11 cellular contexts compared by ENCODE assay signal in the genomic region with DNA sequence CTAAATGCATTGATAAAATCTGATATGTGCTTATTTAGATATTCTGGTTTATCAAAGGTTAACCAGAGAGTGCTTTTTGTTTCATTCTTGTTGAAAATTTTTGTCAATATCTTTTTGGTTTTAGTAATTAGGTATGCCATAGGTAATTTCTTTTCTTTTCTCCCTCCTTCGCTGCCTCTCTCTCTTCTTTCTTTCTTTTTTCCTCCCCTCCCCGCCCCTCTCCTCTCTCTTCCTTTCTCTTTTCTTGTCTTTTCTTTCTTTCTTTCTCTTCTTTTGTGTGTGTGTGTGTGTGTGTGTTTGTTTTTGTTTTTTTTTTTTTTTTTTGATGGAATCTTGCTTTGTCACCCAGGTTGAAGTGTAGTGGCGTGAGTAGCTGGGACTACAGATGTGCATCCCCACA. TPM values are rescaled to one million over a fixed set of nuclear protein-coding genes. Genes with fewer than 3 reads are reported as not detected.
DNase-seq lines count a peak whose midpoint lies in the region; ATAC-seq and TF ChIP-seq lines count a peak whose summit lies in the region.
"Had no signal": no experiment of that assay in that cellular context is flagged by ENCODE, and none has a peak within 500 bp of the region (broad histone marks: within the 10 kb centered on the region; RNA-seq: fewer than 3 reads in every experiment).

No MANE protein-coding gene starts in this region.

- POLR2A ChIA-PET in activated naive CD8-positive, alpha-beta T cell treated with anti-CD3 and anti-CD28 coated beads, Interleukin-2, amount 10 ng/mL, durations not matched to agents 7 days and 5 days (lab: Charles Lee) = interaction anchor here (6.0 kb wide), 1 partner anchor 15 kb away, joined by 77 read pairs; the partner anchor contains the start of gene MACF1

- intact Hi-C loops in transverse colon (cut with DNase I; ENCODE audit: low total_unique reads) = loop anchor here (2.0 to 5.0 kb wide), 2 partner anchors 72 to 85 kb away; no protein-coding TSS in a partner anchor

- H3K36me3 Mint-ChIP-seq in activated naive CD4-positive, alpha-beta T cell treated with anti-CD3 and anti-CD28 coated beads, Interleukin-2, amount 50 U/mL, for 24 hours = peaks cover 2% of the 10 kb centered on the region
- H3K36me3 Mint-ChIP-seq in activated naive CD8-positive, alpha-beta T cell treated with anti-CD3 and anti-CD28 coated beads, Interleukin-2, amount 10 ng/mL, durations not matched to agents 7 days and 5 days = no peaks in the 10 kb centered on the region

- ATAC-seq in activated naive CD8-positive, alpha-beta T cell treated with anti-CD3 and anti-CD28 coated beads, Interleukin-2, amount 10 ng/mL, durations not matched to agents 7 days and 5 days (ENCODE audit: low read depth) = no peak
- ATAC-seq in GM21717 (IDR thresholded peaks at IDR 0.05; ENCODE audit: unreplicated experiment) = no peak

- H3K27ac ChIP-seq in muscle layer of colon (ENCODE audit: low read depth, low read length) (no peak overlapping the region), transverse colon (peak overlapping the region; percentile 18 to 86 (median 63))

- no peak for TF ChIP-seq POLR2A in transverse colon (IDR thresholded peaks at IDR 0.05)

- peak overlapping the region; percentile 95 for H3K27ac Mint-ChIP-seq in activated naive CD4-positive, alpha-beta T cell treated with anti-CD3 and anti-CD28 coated beads, Interleukin-2, amount 50 U/mL, for 24 hours
- peak overlapping the region; percentile 27 for H3K27ac Mint-ChIP-seq in activated naive CD8-positive, alpha-beta T cell treated with anti-CD3 and anti-CD28 coated beads, Interleukin-2, amount 10 ng/mL, durations not matched to agents 7 days and 5 days

- H3K36me3 ChIP-seq in muscle layer of colon (ENCODE audit: insufficient read depth, low read length) (no peaks in the 10 kb centered on the region), transverse colon (no peaks in the 10 kb centered on the region)

- H3K4me3 Mint-ChIP-seq in activated naive CD4-positive, alpha-beta T cell treated with anti-CD3 and anti-CD28 coated beads, Interleukin-2, amount 50 U/mL, for 24 hours = peak overlapping the region; percentile 72
- H3K4me3 Mint-ChIP-seq in activated naive CD8-positive, alpha-beta T cell treated with anti-CD3 and anti-CD28 coated beads, Interleukin-2, amount 10 ng/mL, durations not matched to agents 7 days and 5 days = no peak overlapping the region

- H3K4me1 Mint-ChIP-seq in activated naive CD4-positive, alpha-beta T cell treated with anti-CD3 and anti-CD28 coated beads, Interleukin-2, amount 50 U/mL, for 24 hours = peaks cover 86% of the 10 kb centered on the region
- peaks cover 62% of the 10 kb centered on the region for H3K4me1 Mint-ChIP-seq in activated naive CD8-positive, alpha-beta T cell treated with anti-CD3 and anti-CD28 coated beads, Interleukin-2, amount 10 ng/mL, durations not matched to agents 7 days and 5 days

- no peak for DNase-seq in activated naive CD4-positive, alpha-beta T cell treated with anti-CD3 and anti-CD28 coated beads, Interleukin-2, amount 50 U/mL, for 16 hours
- DNase-seq in activated naive CD8-positive, alpha-beta T cell treated with anti-CD3 and anti-CD28 coated beads, Interleukin-2, amount 10 ng/mL, durations not matched to agents 7 days and 5 days = no peak
- DNase-seq in transverse colon = no peak
- no peak for DNase-seq in hypothalamus (lab: John Stamatoyannopoulos, UW)
- DNase-seq in retina = no peak
- DNase-seq: activated gamma-delta T cell, caudate nucleus, NCI-H187 treated with DMSO at 0.1 percent for 48 hours had no signal

- H3K9me3 ChIP-seq in muscle layer of colon (ENCODE audit: low read length) (no peaks in the 10 kb centered on the region), transverse colon (no peaks in the 10 kb centered on the region)

- H3K4me3 ChIP-seq in muscle layer of colon (ENCODE audit: low read depth in 1 of 2, low read length in 2 of 2) = no peak overlapping the region
- no peak overlapping the region for H3K4me3 ChIP-seq in transverse colon

- no peaks in the 10 kb centered on the region for H3K27me3 Mint-ChIP-seq in activated naive CD4-positive, alpha-beta T cell treated with anti-CD3 and anti-CD28 coated beads, Interleukin-2, amount 50 U/mL, for 24 hours
- no peaks in the 10 kb centered on the region for H3K27me3 Mint-ChIP-seq in activated naive CD8-positive, alpha-beta T cell treated with anti-CD3 and anti-CD28 coated beads, Interleukin-2, amount 10 ng/mL, durations not matched to agents 7 days and 5 days

- TF ChIP-seq EP300 in transverse colon (IDR thresholded peaks at IDR 0.05; ENCODE audit: low read depth) = no peak

- in situ Hi-C loops in transverse colon (cut with MboI; ENCODE audit: low pct_ligation_motif_present in 1 of 4, low pct_unique_long_range_greater_than_20kb in 1 of 4, low sequenced_read_pairs in 3 of 4) = loop anchor here in 2 of 4 donors (10.0 kb wide), 1 partner anchor 75 kb away; no protein-coding TSS in a partner anchor

- no peak for TF ChIP-seq CTCF in transverse colon (IDR thresholded peaks at IDR 0.05)

- peak overlapping the region; percentile 6 for H3K9ac ChIP-seq in muscle layer of colon (ENCODE audit: low read length)

- H3K27me3 ChIP-seq in muscle layer of colon (ENCODE audit: control insufficient read depth in 1 of 2, insufficient read depth in 2 of 2, low read length in 2 of 2) (no peaks in the 10 kb centered on the region), transverse colon (no peaks in the 10 kb centered on the region)

- peaks cover 5% of the 10 kb centered on the region for H3K9me3 Mint-ChIP-seq in activated naive CD4-positive, alpha-beta T cell treated with anti-CD3 and anti-CD28 coated beads, Interleukin-2, amount 50 U/mL, for 24 hours
- H3K9me3 Mint-ChIP-seq in activated naive CD8-positive, alpha-beta T cell treated with anti-CD3 and anti-CD28 coated beads, Interleukin-2, amount 10 ng/mL, durations not matched to agents 7 days and 5 days = no peaks in the 10 kb centered on the region

- H3K4me1 ChIP-seq in muscle layer of colon (ENCODE audit: insufficient read depth, low read length) (peaks cover 68% of the 10 kb centered on the region), transverse colon (peaks cover 15 to 53% (median 27%) of the 10 kb centered on the region in 4 donors)

- 85 to 92% methylated on average over 3 of the region's 3 CpGs for WGBS in transverse colon (ENCODE audit: low coverage in 1 of 2), 2 donors

RNA-seq across cellular contexts. Expression of gene MACF1, which starts 14.4 kb away (rescaled TPM):
- 100 to 1,000 TPM; 328 to 344 TPM for total RNA-seq in activated naive CD8-positive, alpha-beta T cell treated with anti-CD3 and anti-CD28 coated beads, Interleukin-2, amount 10 ng/mL, durations not matched to agents 7 days and 5 days
- 100 to 1,000 TPM; 190 to 300 (median 254) TPM for total RNA-seq in transverse colon
